Comparison of ENCODE assay signal across 15 cellular contexts in the genomic region with DNA sequence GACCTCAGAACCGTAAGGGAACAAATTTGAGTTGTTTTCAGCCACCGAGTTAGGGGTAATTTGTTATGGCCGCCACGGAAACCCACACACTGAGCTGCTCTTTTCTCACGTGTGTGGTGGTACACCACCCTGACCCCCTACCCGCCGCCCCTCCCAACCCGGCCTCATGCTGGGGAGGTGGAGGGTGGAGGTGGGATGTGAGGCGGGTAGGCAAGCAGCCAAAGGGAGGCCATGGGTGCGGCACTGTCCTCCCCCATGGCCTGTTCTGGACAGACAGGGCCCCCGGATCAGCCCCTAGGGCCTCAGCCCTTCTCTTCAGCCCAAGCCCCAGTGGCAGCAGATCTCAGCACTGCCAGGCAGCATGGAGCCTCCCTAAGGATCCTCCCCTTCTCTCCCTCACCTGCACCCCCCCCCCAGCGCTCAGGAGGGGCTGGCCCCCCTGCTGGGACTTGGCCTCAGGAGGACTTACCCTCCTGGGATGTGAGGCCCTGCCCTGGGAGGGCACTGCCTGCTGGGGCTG. TPM values are rescaled to one million over a fixed set of nuclear protein-coding genes. Genes with fewer than 3 reads are reported as not detected.
A peak's percentile ranks its signal among the peaks of the same experiment; 100 is the strongest.
DNase-seq lines count a peak whose midpoint lies in the region; ATAC-seq and TF ChIP-seq lines count a peak whose summit lies in the region.
"Had no signal": no experiment of that assay in that cellular context is flagged by ENCODE, and none has a peak within 500 bp of the region (broad histone marks: within the 10 kb centered on the region; RNA-seq: fewer than 3 reads in every experiment).

No MANE protein-coding gene starts in this region.

- H3K4me3 ChIP-seq in Peyer's patch (peak overlapping the region in 1 of 4 donors; percentile 6), duodenal mucosa (ENCODE audit: low read depth in 1 of 2, low read length in 2 of 2) (peak overlapping the region; percentile 10 to 43), spleen (peak overlapping the region in 2 of 8 donors; percentile 4 to 41), thyroid gland (replicated peaks in 1 of 3) (no peak overlapping the region), neural progenitor cell (no peak overlapping the region), PC-3 (ENCODE audit: low read length) (no peak overlapping the region)
- H3K4me3 ChIP-seq: tibial nerve had no signal

- no TSS peak for BruUV-seq in PC-3 (replicated peaks; lab: Mats Ljungman, UMichigan)

- no peaks in the 10 kb centered on the region for H3K9me3 Mint-ChIP-seq in CD4-positive, alpha-beta T cell
- no peaks in the 10 kb centered on the region for H3K9me3 Mint-ChIP-seq in neural progenitor cell

- no peaks in the 10 kb centered on the region for H3K9me3 ChIP-seq in CD4-positive, alpha-beta T cell (ENCODE audit: control insufficient read depth, low read length)
- no peaks in the 10 kb centered on the region for H3K9me3 ChIP-seq in Peyer's patch
- H3K9me3 ChIP-seq in duodenal mucosa (ENCODE audit: control insufficient read depth in 1 of 2, low read length in 2 of 2): no peaks in the 10 kb centered on the region
- H3K9me3 ChIP-seq in spleen: no peaks in the 10 kb centered on the region
- no peaks in the 10 kb centered on the region for H3K9me3 ChIP-seq in thyroid gland
- H3K9me3 ChIP-seq in neural progenitor cell (ENCODE audit: low read depth): no peaks in the 10 kb centered on the region
- H3K9me3 ChIP-seq in PC-3 (ENCODE audit: low read length): no peaks in the 10 kb centered on the region
- H3K9me3 ChIP-seq: breast epithelium, tibial nerve had no signal

- peak; percentile 31 for ATAC-seq in CD4-positive, alpha-beta T cell (ENCODE audit: poor library complexity)
- ATAC-seq in PC-3: no peak
- ATAC-seq: left cardiac atrium had no signal

- no peak overlapping the region for H2AFZ ChIP-seq in neural progenitor cell (replicated peaks)
- no peak overlapping the region for H2AFZ ChIP-seq in PC-3 (ENCODE audit: low read length)

- H3K36me3 Mint-ChIP-seq in CD4-positive, alpha-beta T cell (ENCODE audit: low read depth): peaks cover 5% of the 10 kb centered on the region
- no peaks in the 10 kb centered on the region for H3K36me3 Mint-ChIP-seq in neural progenitor cell

- no peak for DNase-seq in CD4-positive, alpha-beta T cell
- DNase-seq in Peyer's patch: no peak
- peak; percentile 81 for DNase-seq in spleen
- no peak for DNase-seq in thyroid gland
- no peak for DNase-seq in neural progenitor cell (ENCODE audit: low spot score)
- no peak for DNase-seq in activated CD4-positive, CD25-positive, alpha-beta regulatory T cell treated with anti-CD3 and anti-CD28 coated beads, Interleukin-2, amount 50 U/mL, for 72 hours
- DNase-seq in PC-3: no peak
- DNase-seq: hypothalamus, left cardiac atrium, NCI-H774, retina had no signal

- no peaks in the 10 kb centered on the region for H3K27me3 Mint-ChIP-seq in CD4-positive, alpha-beta T cell
- H3K27me3 Mint-ChIP-seq in neural progenitor cell (ENCODE audit: insufficient read depth, low read depth): peaks cover 3% of the 10 kb centered on the region

- TF ChIP-seq CTCF in CD4-positive, alpha-beta T cell (IDR thresholded peaks at IDR 0.05): no peak
- TF ChIP-seq CTCF in Peyer's patch (IDR thresholded peaks at IDR 0.05) (no peak), spleen (IDR thresholded peaks at IDR 0.05 in 8 of 11, conservative IDR thresholded peaks at IDR 0.05 in 3 of 11) (no peak), thyroid gland (IDR thresholded peaks at IDR 0.05) (no peak), neural progenitor cell (IDR thresholded peaks at IDR 0.05) (no peak), PC-3 (conservative IDR thresholded peaks at IDR 0.05; ENCODE audit: low read depth, low read length) (no peak)

- H3K4me1 ChIP-seq in Peyer's patch: peaks cover 6 to 35% (median 14%) of the 10 kb centered on the region in 4 donors
- H3K4me1 ChIP-seq in duodenal mucosa (ENCODE audit: control insufficient read depth in 1 of 2, insufficient read depth in 2 of 2, low read length in 2 of 2): peaks cover 37 to 43% of the 10 kb centered on the region in 2 donors
- H3K4me1 ChIP-seq in spleen: peaks cover 21 to 100% (median 76%) of the 10 kb centered on the region in 6 donors
- no peaks in the 10 kb centered on the region for H3K4me1 ChIP-seq in thyroid gland
- peaks cover 14% of the 10 kb centered on the region for H3K4me1 ChIP-seq in neural progenitor cell
- H3K4me1 ChIP-seq in PC-3 (ENCODE audit: insufficient read depth, low read length): peaks cover 9% of the 10 kb centered on the region; the same call in 1 of the 2 replicates

- H3K36me3 ChIP-seq in Peyer's patch (peaks cover 0 to 4% (median 0%) of the 10 kb centered on the region in 3 donors), duodenal mucosa (ENCODE audit: control insufficient read depth in 1 of 2, insufficient read depth in 2 of 2, low read length in 2 of 2) (peaks cover 0 to 11% of the 10 kb centered on the region in 2 donors), spleen (peaks cover 0 to 19% (median 0%) of the 10 kb centered on the region in 6 donors), thyroid gland (no peaks in the 10 kb centered on the region), neural progenitor cell (no peaks in the 10 kb centered on the region), PC-3 (ENCODE audit: low read depth, low read length) (no peaks in the 10 kb centered on the region)
- H3K36me3 ChIP-seq: breast epithelium had no signal

- no peak overlapping the region for H3K4me2 ChIP-seq in neural progenitor cell
- H3K4me2 ChIP-seq in PC-3 (ENCODE audit: low read length): no peak overlapping the region

- WGBS in spleen, 5 donors: 72 to 85% (median 79%) methylated on average over 11 to 12 of the region's 12 CpGs
- WGBS in thyroid gland, 2 donors: 84 to 93% methylated on average over 9 to 12 of the region's 12 CpGs

- no peaks in the 10 kb centered on the region for H3K9me2 ChIP-seq in PC-3 (replicated peaks; ENCODE audit: low read length)

- no peak overlapping the region for H3K4me3 Mint-ChIP-seq in CD4-positive, alpha-beta T cell
- H3K4me3 Mint-ChIP-seq in neural progenitor cell: no peak overlapping the region

- peaks cover 16% of the 10 kb centered on the region for H3K4me1 Mint-ChIP-seq in CD4-positive, alpha-beta T cell (ENCODE audit: low read depth)
- peaks cover 5% of the 10 kb centered on the region for H3K4me1 Mint-ChIP-seq in neural progenitor cell

- CTCF ChIA-PET in CD4-positive, alpha-beta T cell (lab: Charles Lee): interaction anchor here (2.1 kb wide), 1 partner anchor 25 kb away, joined by 5 read pairs; no protein-coding TSS in a partner anchor
- CTCF ChIA-PET in PC-3 (lab: Charles Lee): no interaction called here

- no peak overlapping the region for H3K27ac ChIP-seq in CD4-positive, alpha-beta T cell (ENCODE audit: low read depth, low read length)
- H3K27ac ChIP-seq in Peyer's patch (peak overlapping the region; percentile 67 to 78 (median 70)), duodenal mucosa (ENCODE audit: low read depth, low read length) (peak overlapping the region; percentile 67), spleen (peak overlapping the region; percentile 39 to 87 (median 81)), thyroid gland (no peak overlapping the region), neural progenitor cell (no peak overlapping the region), PC-3 (ENCODE audit: low read length) (no peak overlapping the region)

- H3K9ac ChIP-seq in duodenal mucosa (ENCODE audit: low read depth in 1 of 2, low read length in 2 of 2) (peak overlapping the region in 1 of 2 donors; percentile 59), neural progenitor cell (no peak overlapping the region), PC-3 (ENCODE audit: low read length) (no peak overlapping the region)

- H3K79me2 ChIP-seq in neural progenitor cell (ENCODE audit: low read depth): no peaks in the 10 kb centered on the region
- H3K79me2 ChIP-seq in PC-3 (ENCODE audit: low read length): no peaks in the 10 kb centered on the region

- intact Hi-C loops in CD4-positive, alpha-beta T cell (cut with DNase I, micrococcal nuclease): loop anchor here in 1 of 2 experiments (10.0 kb wide), 1 partner anchor 455 kb away; the partner anchor contains the start of gene NUP50
- intact Hi-C loops in spleen (cut with DNase I; ENCODE audit: low total_unique reads): no loop called here
- intact Hi-C loops in thyroid gland (cut with DNase I): no loop called here
- intact Hi-C loops in PC-3 (cut with micrococcal nuclease): no loop called here

- no peaks in the 10 kb centered on the region for H3K27me3 ChIP-seq in CD4-positive, alpha-beta T cell (ENCODE audit: control insufficient read depth, insufficient read depth, low read length)
- H3K27me3 ChIP-seq in Peyer's patch (no peaks in the 10 kb centered on the region), duodenal mucosa (ENCODE audit: control insufficient read depth in 1 of 2, insufficient read depth in 2 of 2, low read length in 2 of 2) (no peaks in the 10 kb centered on the region), spleen (replicated peaks in 1 of 7) (no peaks in the 10 kb centered on the region), thyroid gland (no peaks in the 10 kb centered on the region), neural progenitor cell (no peaks in the 10 kb centered on the region), PC-3 (ENCODE audit: low read length) (no peaks in the 10 kb centered on the region)
- H3K27me3 ChIP-seq: breast epithelium, tibial nerve had no signal

- no peak for TF ChIP-seq POLR2A in Peyer's patch (IDR thresholded peaks at IDR 0.05)
- no peak for TF ChIP-seq POLR2A in spleen (IDR thresholded peaks at IDR 0.05)
- TF ChIP-seq POLR2A in thyroid gland (IDR thresholded peaks at IDR 0.05): no peak

- H3F3A ChIP-seq in neural progenitor cell (ENCODE audit: low read depth): peaks cover 3% of the 10 kb centered on the region
- H3F3A ChIP-seq in PC-3 (ENCODE audit: low read length, unreplicated experiment): no peaks in the 10 kb centered on the region

- H4K20me1 ChIP-seq in neural progenitor cell (ENCODE audit: low read depth): peaks cover 13% of the 10 kb centered on the region
- H4K20me1 ChIP-seq in PC-3 (ENCODE audit: low read length): no peaks in the 10 kb centered on the region

- peak overlapping the region; percentile 27 for H3K27ac Mint-ChIP-seq in CD4-positive, alpha-beta T cell
- no peak overlapping the region for H3K27ac Mint-ChIP-seq in neural progenitor cell

- POLR2A ChIA-PET in CD4-positive, alpha-beta T cell (lab: Charles Lee): no interaction called here
- POLR2A ChIA-PET in PC-3 (lab: Charles Lee; ENCODE audit: unreplicated experiment): no interaction called here

RNA-seq across cellular contexts. Expression of gene PRR5, which starts 7.9 kb away (rescaled TPM):
- total RNA-seq in CD4-positive, alpha-beta T cell: 10 to 100 TPM; 29.0 to 31.6 TPM
- total RNA-seq in Peyer's patch (10 to 100 TPM; 20.6 to 84.3 (median 51.0) TPM), spleen (10 to 100 TPM; 49.0 to 85.6 (median 77.9) TPM), thyroid gland (10 to 100 TPM; 17.3 to 31.8 (median 26.9) TPM), neural progenitor cell (ENCODE audit: low replicate concordance) (4.0 and 18.6 TPM in 2 replicates), PC-3 (2014; rRNA removed) (14.5 and 21.8 TPM in 2 replicates)
- polyA plus RNA-seq in spleen: 10 to 100 TPM; 31.3 to 83.1 (median 57.5) TPM

RNA-seq across cellular contexts. Expression of gene ARHGAP8, which starts 42.4 kb away (rescaled TPM):
- total RNA-seq in CD4-positive, alpha-beta T cell: 1 to 10 TPM; 5.7 to 6.3 TPM
- total RNA-seq in Peyer's patch (10 to 100 TPM; 14.9 to 38.8 (median 18.3) TPM), spleen (10 to 100 TPM; 13.8 to 71.6 (median 20.1) TPM), thyroid gland (10 to 100 TPM; 24.8 to 44.3 (median 28.0) TPM), neural progenitor cell (ENCODE audit: low replicate concordance) (3.0 and 8.9 TPM in 2 replicates), PC-3 (2014; rRNA removed) (29.4 and 30.9 TPM in 2 replicates)
- 10 to 100 TPM in 2 of 3 donors, 1 to 10 TPM in 1; 2.7 to 34.9 (median 16.4) TPM for polyA plus RNA-seq in spleen
- polyA plus RNA-seq: HepG2 had no signal

Comparison
In these comparisons a context has a peak if more than half of its experiments do, and no peak if none do; other contexts are left out.
1. H3K27ac ChIP-seq: peak in Peyer's patch (4 of 4), duodenal mucosa (single experiment) and spleen (8 of 8); none in CD4-positive, alpha-beta T cell (single experiment), thyroid gland (0 of 3), neural progenitor cell (single experiment) and PC-3 (single experiment).
2. H3K4me3 ChIP-seq: peak in duodenal mucosa (2 of 2); none in thyroid gland (0 of 3), neural progenitor cell (single experiment) and PC-3 (single experiment).